In the genomic region with DNA sequence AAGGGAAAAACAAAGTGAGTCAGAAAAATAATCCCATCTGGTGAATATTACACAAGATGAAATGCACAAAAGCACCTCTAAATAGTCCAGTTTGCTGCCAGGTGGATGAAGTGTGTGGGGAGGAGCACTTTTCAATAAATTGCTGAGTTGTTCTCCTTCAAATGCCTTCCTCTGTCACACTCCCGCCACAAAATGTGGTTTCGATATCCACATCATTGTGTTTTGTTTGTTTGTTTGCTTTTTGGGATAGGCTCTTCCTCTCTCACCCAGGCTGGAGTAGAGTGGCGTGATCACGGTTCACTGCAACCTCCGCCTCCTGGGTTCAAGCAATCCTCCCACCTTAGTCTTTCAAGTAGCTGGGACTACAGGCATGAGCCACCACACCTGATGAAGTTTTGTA, we compare ENCODE assay signal across 18 cellular contexts. TPM values are rescaled to one million over a fixed set of nuclear protein-coding genes. Genes with fewer than 3 reads are reported as not detected.
DNase-seq lines count a peak whose midpoint lies in the region; ATAC-seq and TF ChIP-seq lines count a peak whose summit lies in the region.
"Had no signal": no experiment of that assay in that cellular context is flagged by ENCODE, and none has a peak within 500 bp of the region (broad histone marks: within the 10 kb centered on the region; RNA-seq: fewer than 3 reads in every experiment).

No MANE protein-coding gene starts in this region.

- DNase-seq in COLO668 (lab: John Stamatoyannopoulos, UW; ENCODE audit: unreplicated experiment) = peak; percentile 26
- peak; percentile 86 for DNase-seq in DMS79 treated with DMSO at 0.1 percent for 48 hours (lab: John Stamatoyannopoulos, UW)
- DNase-seq in NCI-H2196 (lab: John Stamatoyannopoulos, UW; ENCODE audit: unreplicated experiment) = peak; percentile 56
- no peak for DNase-seq in RWPE2 (ENCODE audit: low spot score)
- DNase-seq in lower lobe of right lung = no peak
- DNase-seq in SW 1271 (lab: John Stamatoyannopoulos, UW) = no peak
- DNase-seq in posterior vena cava (ENCODE audit: low spot score) = no peak
- no peak for DNase-seq in WERI-Rb-1
- DNase-seq: BE2C; Calu3; CD4-positive, alpha-beta T cell; GDM1; GOT3; NCI-H1417 treated with DMSO at 0.1 percent for 48 hours; NCI-H2081 treated with DMSO at 0.1 percent for 48 hours; NCI-H510A treated with DMSO at 0.1 percent for 48 hours had no signal

- intact Hi-C loops in lower lobe of right lung (cut with DNase I) = no loop called here
- intact Hi-C loops in posterior vena cava (cut with DNase I) = no loop called here

- TF ChIP-seq CTCF in RWPE2 (IDR thresholded peaks at IDR 0.05; ENCODE audit: poor library complexity, severe bottlenecking) = no peak
- no peak for TF ChIP-seq CTCF in lower lobe of right lung (IDR thresholded peaks at IDR 0.05)
- no peak for TF ChIP-seq CTCF in WERI-Rb-1 (IDR thresholded peaks at IDR 0.05; ENCODE audit: low read depth, low read length)

- no peaks in the 10 kb centered on the region for H3K36me3 ChIP-seq in RWPE2 (ENCODE audit: low read depth)
- H3K36me3 ChIP-seq in lower lobe of right lung = no peaks in the 10 kb centered on the region
- H3K36me3 ChIP-seq in WERI-Rb-1 = no peaks in the 10 kb centered on the region
- H3K36me3 ChIP-seq: BE2C, SJSA1 had no signal

- no peak overlapping the region for H3K4me3 ChIP-seq in RWPE2 (ENCODE audit: severe bottlenecking)
- H3K4me3 ChIP-seq in lower lobe of right lung = no peak overlapping the region
- H3K4me3 ChIP-seq in WERI-Rb-1 (ENCODE audit: low read depth, low read length) = no peak overlapping the region
- H3K4me3 ChIP-seq: SJSA1 had no signal

- ATAC-seq in RWPE2 (ENCODE audit: low read depth) (peak; percentile 49), lower lobe of right lung (no peak)

- no peaks in the 10 kb centered on the region for H3K27me3 ChIP-seq in RWPE2 (ENCODE audit: insufficient read depth, poor library complexity, severe bottlenecking)
- no peaks in the 10 kb centered on the region for H3K27me3 ChIP-seq in lower lobe of right lung (ENCODE audit: low read depth)
- no peaks in the 10 kb centered on the region for H3K27me3 ChIP-seq in WERI-Rb-1 (ENCODE audit: insufficient read depth, low read depth, severe bottlenecking)
- H3K27me3 ChIP-seq: BE2C, SJSA1 had no signal

- H3K9me3 ChIP-seq in RWPE2 (ENCODE audit: severe bottlenecking) (peaks cover 3% of the 10 kb centered on the region), lower lobe of right lung (no peaks in the 10 kb centered on the region), WERI-Rb-1 (ENCODE audit: severe bottlenecking) (no peaks in the 10 kb centered on the region)
- H3K9me3 ChIP-seq: BE2C, SJSA1 had no signal

- H3K27ac ChIP-seq in RWPE2 (ENCODE audit: poor library complexity, severe bottlenecking) (no peak overlapping the region), lower lobe of right lung (no peak overlapping the region), WERI-Rb-1 (no peak overlapping the region)
- H3K27ac ChIP-seq: RWPE1, SJSA1 had no signal

- H3K4me1 ChIP-seq in RWPE2 (ENCODE audit: insufficient read depth, poor library complexity, severe bottlenecking) (peaks cover 6% of the 10 kb centered on the region), lower lobe of right lung (no peaks in the 10 kb centered on the region)
- H3K4me1 ChIP-seq: BE2C, SJSA1 had no signal

RNA-seq across cellular contexts. Expression of gene SHISA9, which starts 24.6 kb away (rescaled TPM):
- total RNA-seq in lower lobe of right lung = not detected
- total RNA-seq in posterior vena cava = under 1 TPM in 1 of 2 donors, not detected in 1; 0.14 TPM
- total RNA-seq: Calu3; CD4-positive, alpha-beta T cell had no signal

Comparison
In these comparisons a context has a peak if more than half of its experiments do, and no peak if none do; other contexts are left out.
1. DNase-seq: peak in COLO668 (single experiment), DMS79 treated with DMSO at 0.1 percent for 48 hours (single experiment) and NCI-H2196 (single experiment); none in RWPE2 (single experiment), lower lobe of right lung (single experiment), SW 1271 (0 of 2), posterior vena cava (single experiment) and WERI-Rb-1 (single experiment).